Comparison of ENCODE assay signal across 8 cellular contexts in genomic region chr15:76987896-76988860, GRCh38. TPM values are rescaled to one million over a fixed set of nuclear protein-coding genes. Genes with fewer than 3 reads are reported as not detected.
DNase-seq lines count a peak whose midpoint lies in the region; ATAC-seq lines count a peak whose summit lies in the region.

No MANE protein-coding gene starts in this region.

- peak; percentile 82 for ATAC-seq in HG03432 (IDR thresholded peaks at IDR 0.05; ENCODE audit: unreplicated experiment)
- ATAC-seq in activated CD8-positive, alpha-beta memory T cell treated with anti-CD3 and anti-CD28 coated beads, Interleukin-2, amount 10 ng/mL, durations not matched to agents 7 days and 5 days, result peak; percentile 90
- ATAC-seq in HG03469 (IDR thresholded peaks at IDR 0.05; ENCODE audit: unreplicated experiment), result no peak

- peak overlapping the region; percentile 49 for H3K4me3 Mint-ChIP-seq in activated CD8-positive, alpha-beta memory T cell treated with anti-CD3 and anti-CD28 coated beads, Interleukin-2, amount 10 ng/mL, durations not matched to agents 7 days and 5 days

- H3K9me3 ChIP-seq in mesodermal cell (ENCODE audit: control insufficient read depth, low read length), result no peaks in the 10 kb centered on the region

- H3K36me3 Mint-ChIP-seq in activated CD8-positive, alpha-beta memory T cell treated with anti-CD3 and anti-CD28 coated beads, Interleukin-2, amount 10 ng/mL, durations not matched to agents 7 days and 5 days, result no peaks in the 10 kb centered on the region

- H3K27me3 Mint-ChIP-seq in activated CD8-positive, alpha-beta memory T cell treated with anti-CD3 and anti-CD28 coated beads, Interleukin-2, amount 10 ng/mL, durations not matched to agents 7 days and 5 days, result no peaks in the 10 kb centered on the region

- H3K4me1 Mint-ChIP-seq in activated CD8-positive, alpha-beta memory T cell treated with anti-CD3 and anti-CD28 coated beads, Interleukin-2, amount 10 ng/mL, durations not matched to agents 7 days and 5 days, result peaks cover 60% of the 10 kb centered on the region

- H3K27ac ChIP-seq in mesodermal cell (ENCODE audit: low read depth, low read length, severe bottlenecking), result peak overlapping the region; percentile 57

- DNase-seq in stimulated activated naive CD4-positive, alpha-beta T cell treated with Interleukin-2 at 50 U/mL for 16 hours (lab: John Stamatoyannopoulos, UW), result peak; percentile 74
- no peak for DNase-seq in stimulated activated naive CD4-positive, alpha-beta T cell (lab: John Stamatoyannopoulos, UW)
- DNase-seq in activated CD8-positive, alpha-beta memory T cell treated with anti-CD3 and anti-CD28 coated beads, Interleukin-2, amount 10 ng/mL, durations not matched to agents 7 days and 5 days, result peak; percentile 93
- no peak for DNase-seq in NCI-H1092 treated with DMSO at 0.1 percent for 48 hours (lab: John Stamatoyannopoulos, UW)
- no peak for DNase-seq in NCI-H187 (lab: John Stamatoyannopoulos, UW)

- H3K4me1 ChIP-seq in mesodermal cell (ENCODE audit: control insufficient read depth, insufficient read depth, low read length, poor library complexity, severe bottlenecking), result peaks cover 14% of the 10 kb centered on the region

- no peak overlapping the region for H3K4me3 ChIP-seq in mesodermal cell (ENCODE audit: extremely low read depth, insufficient read depth, low read length, poor library complexity, severe bottlenecking)

- CTCF ChIA-PET in activated CD8-positive, alpha-beta memory T cell treated with anti-CD3 and anti-CD28 coated beads, Interleukin-2, amount 10 ng/mL, durations not matched to agents 7 days and 5 days (lab: Charles Lee), result interaction anchor here (0.7 to 4.5 kb wide), 12 partner anchors 8 to 555 kb away, joined by 3 to 29 read pairs (median 8); partner anchors contain the start of gene PSTPIP1

- no peaks in the 10 kb centered on the region for H3K36me3 ChIP-seq in mesodermal cell (ENCODE audit: control insufficient read depth, insufficient read depth, low read length)

- WGBS in mesodermal cell (ENCODE audit: insufficient coverage in 2 of 2), 2 experiments, result 73 to 79% methylated on average over 10 to 11 of the region's 11 CpGs

- H3K9me3 Mint-ChIP-seq in activated CD8-positive, alpha-beta memory T cell treated with anti-CD3 and anti-CD28 coated beads, Interleukin-2, amount 10 ng/mL, durations not matched to agents 7 days and 5 days (ENCODE audit: low read depth), result no peaks in the 10 kb centered on the region

- peak overlapping the region; percentile 100 for H3K27ac Mint-ChIP-seq in activated CD8-positive, alpha-beta memory T cell treated with anti-CD3 and anti-CD28 coated beads, Interleukin-2, amount 10 ng/mL, durations not matched to agents 7 days and 5 days

RNA-seq across cellular contexts. Expression of gene PSTPIP1, which starts 6.7 kb away (rescaled TPM):
- 100 to 1,000 TPM; 157 to 255 TPM for total RNA-seq in activated CD8-positive, alpha-beta memory T cell treated with anti-CD3 and anti-CD28 coated beads, Interleukin-2, amount 10 ng/mL, durations not matched to agents 7 days and 5 days
- polyA plus RNA-seq in mesodermal cell (2013, experiment 1 of 2), result not detected
- polyA plus RNA-seq in mesodermal cell (2013, experiment 2 of 2), result 0.51 TPM

RNA-seq across cellular contexts. Expression of gene RCN2, which starts 56.6 kb away (rescaled TPM):
- 10 to 100 TPM; 22.5 to 28.6 TPM for total RNA-seq in activated CD8-positive, alpha-beta memory T cell treated with anti-CD3 and anti-CD28 coated beads, Interleukin-2, amount 10 ng/mL, durations not matched to agents 7 days and 5 days
- polyA plus RNA-seq in mesodermal cell (2013, experiment 1 of 2), result 192 TPM
- polyA plus RNA-seq in mesodermal cell (2013, experiment 2 of 2), result 201 TPM

Comparison
In these comparisons a context has a peak if more than half of its experiments do, and no peak if none do; other contexts are left out.
1. DNase-seq: peak in stimulated activated naive CD4-positive, alpha-beta T cell treated with Interleukin-2 at 50 U/mL for 16 hours (single experiment) and activated CD8-positive, alpha-beta memory T cell treated with anti-CD3 and anti-CD28 coated beads, Interleukin-2, amount 10 ng/mL, durations not matched to agents 7 days and 5 days (single experiment); none in stimulated activated naive CD4-positive, alpha-beta T cell (0 of 6), NCI-H1092 treated with DMSO at 0.1 percent for 48 hours (single experiment) and NCI-H187 (0 of 2).